ENCODE assay signal across 12 cellular contexts in genomic region chr17:70138309-70138865, GRCh38. TPM values are rescaled to one million over a fixed set of nuclear protein-coding genes. Genes with fewer than 3 reads are reported as not detected.
DNase-seq lines count a peak whose midpoint lies in the region; ATAC-seq and TF ChIP-seq lines count a peak whose summit lies in the region.
"Had no signal": no experiment of that assay in that cellular context is flagged by ENCODE, and none has a peak within 500 bp of the region (broad histone marks: within the 10 kb centered on the region; RNA-seq: fewer than 3 reads in every experiment).

No MANE protein-coding gene starts in this region.

- DNase-seq in ELR (ENCODE audit: low read depth) (peak; percentile 19), astrocyte of the hippocampus (ENCODE audit: low read depth, low spot score) (peak; percentile 40), right atrium auricular region (ENCODE audit: low spot score) (no peak), MV-4-11 (lab: John Stamatoyannopoulos, UW) (no peak), DMS153 (lab: John Stamatoyannopoulos, UW) (no peak)
- DNase-seq: activated CD4-positive, CD25-positive, alpha-beta regulatory T cell treated with anti-CD3 and anti-CD28 coated beads, Interleukin-2, amount 50 U/mL, for 72 hours; activated naive CD8-positive, alpha-beta T cell treated with anti-CD3 and anti-CD28 coated beads, Interleukin-2, amount 10 ng/mL, durations not matched to agents 7 days and 5 days; GDM1; stimulated activated naive B cell treated with anti-CD40 and anti-IgM and Interleukin-4, amounts not matched to agents 10 μg/mL and 1 μg/mL and 100 μg/mL, for 72 hours had no signal

- peaks cover 0 to 9% of the 10 kb centered on the region in 2 donors for H3K4me1 ChIP-seq in right atrium auricular region
- peaks cover 13 to 18% (median 17%) of the 10 kb centered on the region in 3 donors for H3K4me1 ChIP-seq in skeletal muscle tissue (ENCODE audit: control insufficient read depth in 3 of 3, insufficient read depth in 3 of 3, low read length in 3 of 3)

- H3K27ac ChIP-seq in right atrium auricular region (peak overlapping the region; percentile 64 to 85), skeletal muscle tissue (ENCODE audit: low read depth, low read length) (peak overlapping the region; percentile 95)

- no peaks in the 10 kb centered on the region for H3K36me3 ChIP-seq in right atrium auricular region
- no peaks in the 10 kb centered on the region for H3K36me3 ChIP-seq in skeletal muscle tissue (ENCODE audit: control insufficient read depth in 3 of 3, insufficient read depth in 3 of 3, low read length in 3 of 3)

- ATAC-seq in GM18909 (IDR thresholded peaks at IDR 0.05; ENCODE audit: poor library complexity, unreplicated experiment) (no peak), GM18861 (IDR thresholded peaks at IDR 0.05; ENCODE audit: unreplicated experiment) (no peak)

- peak overlapping the region; percentile 15 to 80 (median 79) for H3K9ac ChIP-seq in skeletal muscle tissue (ENCODE audit: low read depth in 1 of 3, low read length in 3 of 3)

- TF ChIP-seq CTCF in right atrium auricular region (IDR thresholded peaks at IDR 0.05) = no peak

- H3K9me3 ChIP-seq in right atrium auricular region (no peaks in the 10 kb centered on the region), skeletal muscle tissue (ENCODE audit: control insufficient read depth in 3 of 3, low read length in 3 of 3) (no peaks in the 10 kb centered on the region)

- no peak overlapping the region for H3K4me3 ChIP-seq in right atrium auricular region
- H3K4me3 ChIP-seq in skeletal muscle tissue (ENCODE audit: low read length in 3 of 3) = no peak overlapping the region

- no peaks in the 10 kb centered on the region for H3K27me3 ChIP-seq in right atrium auricular region
- no peaks in the 10 kb centered on the region for H3K27me3 ChIP-seq in skeletal muscle tissue (ENCODE audit: control insufficient read depth in 3 of 3, insufficient read depth in 3 of 3, low read length in 3 of 3)

RNA-seq across cellular contexts. Expression of gene KCNJ2, which starts 30.9 kb away (rescaled TPM):
- total RNA-seq in right atrium auricular region (10 to 100 TPM in 1 of 2 donors, 1 to 10 TPM in 1; 7.2 to 10.7 TPM), skeletal muscle tissue (34.4 TPM)
- total RNA-seq: activated naive CD8-positive, alpha-beta T cell treated with anti-CD3 and anti-CD28 coated beads, Interleukin-2, amount 10 ng/mL, durations not matched to agents 7 days and 5 days had no signal

Comparison
In these comparisons a context has a peak if more than half of its experiments do, and no peak if none do; other contexts are left out.
1. DNase-seq: peak in ELR (single experiment) and astrocyte of the hippocampus (single experiment); none in right atrium auricular region (single experiment), MV-4-11 (single experiment) and DMS153 (single experiment).